Comparison of ENCODE assay signal across 1 cellular context in genomic region chr15:74907277-74907870, GRCh38.
TF ChIP-seq lines count a peak whose summit lies in the region.

No MANE protein-coding gene starts in this region.

TF ChIP-seq in endothelial cell of umbilical vein, 7 proteins besides CTCF, POLR2A, EP300 and RAD21:
- no peak for TF ChIP-seq JUN (IDR thresholded peaks at IDR 0.05; ENCODE audit: borderline replicate concordance, insufficient read depth, insufficient read length, low read depth)
- TF ChIP-seq FOS (IDR thresholded peaks at IDR 0.05; ENCODE audit: borderline replicate concordance, insufficient read depth, low read length), result no peak
- TF ChIP-seq MYC (IDR thresholded peaks at IDR 0.05; ENCODE audit: low read depth, low read length), result no peak
- no peak for TF ChIP-seq POLR2AphosphoS5 (IDR thresholded peaks at IDR 0.05; ENCODE audit: insufficient read depth, low read depth, low read length)
- no peak for TF ChIP-seq MAX (IDR thresholded peaks at IDR 0.05; ENCODE audit: insufficient read depth, insufficient read length)
- TF ChIP-seq EZH2 (IDR thresholded peaks at IDR 0.05; ENCODE audit: borderline replicate concordance, low read depth, low read length, severe bottlenecking), result no peak
- TF ChIP-seq GATA2 (IDR thresholded peaks at IDR 0.05; ENCODE audit: insufficient read depth, insufficient read length, low read depth, low read length), result no peak
